15 cellular contexts compared by ENCODE assay signal in genomic region chr14:52079239-52079956, GRCh38. TPM values are rescaled to one million over a fixed set of nuclear protein-coding genes. Genes with fewer than 3 reads are reported as not detected.
DNase-seq lines count a peak whose midpoint lies in the region; ATAC-seq and TF ChIP-seq lines count a peak whose summit lies in the region.
"Had no signal": no experiment of that assay in that cellular context is flagged by ENCODE, and none has a peak within 500 bp of the region (broad histone marks: within the 10 kb centered on the region; RNA-seq: fewer than 3 reads in every experiment).

No MANE protein-coding gene starts in this region.

- TF ChIP-seq CTCF in esophagus muscularis mucosa (IDR thresholded peaks at IDR 0.05) (no peak), osteocyte (IDR thresholded peaks at IDR 0.05) (no peak), type B pancreatic cell (conservative IDR thresholded peaks at IDR 0.05) (no peak)

- H3K9me3 Mint-ChIP-seq in osteocyte (ENCODE audit: unreplicated experiment) (no peaks in the 10 kb centered on the region), type B pancreatic cell (peaks cover 4% of the 10 kb centered on the region)
- peaks cover 1 to 3% of the 10 kb centered on the region in 2 donors for H3K9me3 Mint-ChIP-seq in stimulated activated naive B cell treated with anti-CD40 and anti-IgM and Interleukin-4, amounts not matched to agents 10 μg/mL and 1 μg/mL and 100 μg/mL, for 72 hours

- H3K36me3 Mint-ChIP-seq in osteocyte (ENCODE audit: unreplicated experiment): no peaks in the 10 kb centered on the region
- H3K36me3 Mint-ChIP-seq in type B pancreatic cell: no peaks in the 10 kb centered on the region
- peaks cover 0 to 1% of the 10 kb centered on the region in 2 donors for H3K36me3 Mint-ChIP-seq in stimulated activated naive B cell treated with anti-CD40 and anti-IgM and Interleukin-4, amounts not matched to agents 10 μg/mL and 1 μg/mL and 100 μg/mL, for 72 hours

- no peak overlapping the region for H3K4me3 ChIP-seq in esophagus muscularis mucosa
- H3K4me3 ChIP-seq: gastrocnemius medialis, mucosa of descending colon, pancreas had no signal

- H3K4me1 Mint-ChIP-seq in osteocyte (ENCODE audit: unreplicated experiment): peaks cover 74% of the 10 kb centered on the region
- peaks cover 29% of the 10 kb centered on the region for H3K4me1 Mint-ChIP-seq in type B pancreatic cell (ENCODE audit: unreplicated experiment)
- H3K4me1 Mint-ChIP-seq in stimulated activated naive B cell treated with anti-CD40 and anti-IgM and Interleukin-4, amounts not matched to agents 10 μg/mL and 1 μg/mL and 100 μg/mL, for 72 hours: no peaks in the 10 kb centered on the region

- H3K36me3 ChIP-seq in esophagus muscularis mucosa: no peaks in the 10 kb centered on the region
- H3K36me3 ChIP-seq: gastrocnemius medialis, pancreas had no signal

- H3K27me3 ChIP-seq in esophagus muscularis mucosa: no peaks in the 10 kb centered on the region
- H3K27me3 ChIP-seq: gastrocnemius medialis, pancreas had no signal

- H3K27ac ChIP-seq in esophagus muscularis mucosa (replicated peaks in 1 of 4): no peak overlapping the region
- H3K27ac ChIP-seq: C4-2B, gastrocnemius medialis, pancreas had no signal

- no peak for TF ChIP-seq EP300 in esophagus muscularis mucosa (IDR thresholded peaks at IDR 0.05)

- peaks cover 0 to 10% (median 2%) of the 10 kb centered on the region in 4 donors for H3K4me1 ChIP-seq in esophagus muscularis mucosa
- H3K4me1 ChIP-seq: gastrocnemius medialis, pancreas had no signal

- no peaks in the 10 kb centered on the region for H3K27me3 Mint-ChIP-seq in osteocyte (ENCODE audit: unreplicated experiment)
- peaks cover 17% of the 10 kb centered on the region for H3K27me3 Mint-ChIP-seq in type B pancreatic cell
- peaks cover 6 to 8% of the 10 kb centered on the region in 2 donors for H3K27me3 Mint-ChIP-seq in stimulated activated naive B cell treated with anti-CD40 and anti-IgM and Interleukin-4, amounts not matched to agents 10 μg/mL and 1 μg/mL and 100 μg/mL, for 72 hours

- H3K4me3 Mint-ChIP-seq in osteocyte (ENCODE audit: unreplicated experiment) (no peak overlapping the region), type B pancreatic cell (no peak overlapping the region)
- no peak overlapping the region for H3K4me3 Mint-ChIP-seq in stimulated activated naive B cell treated with anti-CD40 and anti-IgM and Interleukin-4, amounts not matched to agents 10 μg/mL and 1 μg/mL and 100 μg/mL, for 72 hours

- H3K27ac Mint-ChIP-seq in osteocyte (ENCODE audit: unreplicated experiment) (peak overlapping the region; percentile 82), type B pancreatic cell (no peak overlapping the region)
- H3K27ac Mint-ChIP-seq in stimulated activated naive B cell treated with anti-CD40 and anti-IgM and Interleukin-4, amounts not matched to agents 10 μg/mL and 1 μg/mL and 100 μg/mL, for 72 hours: no peak overlapping the region

- intact Hi-C loops in esophagus muscularis mucosa (cut with DNase I): no loop called here

- TF ChIP-seq POLR2A in esophagus muscularis mucosa (IDR thresholded peaks at IDR 0.05; ENCODE audit: low read depth): no peak

- H3K9me3 ChIP-seq in esophagus muscularis mucosa: peaks cover 0 to 3% (median under 1%) of the 10 kb centered on the region in 4 donors
- H3K9me3 ChIP-seq: gastrocnemius medialis, pancreas had no signal

- whole genome bisulfite sequencing in esophagus muscularis mucosa: 72% methylated on average over 7 of the region's 7 CpGs

- ATAC-seq in GM18867 (IDR thresholded peaks at IDR 0.05; ENCODE audit: unreplicated experiment): no peak
- ATAC-seq in stimulated activated naive B cell treated with anti-CD40 and anti-IgM and Interleukin-4, amounts not matched to agents 10 μg/mL and 1 μg/mL and 100 μg/mL, for 72 hours (replicated peaks): no peak
- ATAC-seq: gastrocnemius medialis, mucosa of descending colon had no signal

- DNase-seq in EL (peak; percentile 88), RPMI7951 (ENCODE audit: low read depth) (peak; percentile 61), esophagus muscularis mucosa (ENCODE audit: extremely low spot score) (peak; percentile 66), osteocyte (ENCODE audit: extremely low spot score, unreplicated experiment) (no peak), type B pancreatic cell (ENCODE audit: extremely low spot score, unreplicated experiment) (no peak)
- DNase-seq in activated CD4-positive, CD25-positive, alpha-beta regulatory T cell (lab: John Stamatoyannopoulos, UW): no peak
- DNase-seq in stimulated activated naive B cell treated with anti-CD40 and anti-IgM and Interleukin-4, amounts not matched to agents 10 μg/mL and 1 μg/mL and 100 μg/mL, for 72 hours: no peak
- DNase-seq: DMS79 treated with DMSO at 0.1 percent for 48 hours; gastrocnemius medialis; mucosa of descending colon; NK-92 treated with Interleukin-12 subunit alpha and Interleukin-12 subunit beta, amount 100 ng/mL, for 24 hours; pancreas had no signal

RNA-seq across cellular contexts. Expression of gene NID2, which starts 10.5 kb away (rescaled TPM):
- 29.8 and 35.0 TPM in 2 replicates for total RNA-seq in RPMI7951 (2014; rRNA removed; shearing (Covaris generic))
- total RNA-seq in esophagus muscularis mucosa: 10 to 100 TPM; 40.4 to 77.2 (median 57.5) TPM
- 58.5 and 62.9 TPM in 2 replicates for total RNA-seq in osteocyte
- 8.3 and 65.7 TPM in 2 replicates for total RNA-seq in type B pancreatic cell (ENCODE audit: low replicate concordance)
- total RNA-seq: SK-MEL-5 had no signal

Comparison
In these comparisons a context has a peak if more than half of its experiments do, and no peak if none do; other contexts are left out.
1. DNase-seq: peak in EL (single experiment), RPMI7951 (single experiment) and esophagus muscularis mucosa (single experiment); none in osteocyte (single experiment), type B pancreatic cell (single experiment), activated CD4-positive, CD25-positive, alpha-beta regulatory T cell (0 of 4) and stimulated activated naive B cell treated with anti-CD40 and anti-IgM and Interleukin-4, amounts not matched to agents 10 μg/mL and 1 μg/mL and 100 μg/mL, for 72 hours (single experiment).